Comparison of ENCODE assay signal across 15 cellular contexts in genomic region chr4:7526491-7526890, GRCh38.
DNase-seq lines count a peak whose midpoint lies in the region; ATAC-seq and TF ChIP-seq lines count a peak whose summit lies in the region.
"Had no signal": no experiment of that assay in that cellular context is flagged by ENCODE, and none has a peak within 500 bp of the region (broad histone marks: within the 10 kb centered on the region; RNA-seq: fewer than 3 reads in every experiment).

No MANE protein-coding gene starts in this region.

- WGBS in trophoblast cell (ENCODE audit: extremely low coverage, insufficient coverage, insufficient read length): no CpG with 5 or more reads among the region's 13 CpGs

- no peak overlapping the region for H3K23ac ChIP-seq in trophoblast cell (ENCODE audit: low read length)

- TF ChIP-seq CTCF in DND-41 (IDR thresholded peaks at IDR 0.05; ENCODE audit: borderline replicate concordance, extremely low read depth, low read length, poor library complexity, severe bottlenecking) (peak; percentile 9), WTC11 (IDR thresholded peaks at IDR 0.05) (no peak), MCF 10A (IDR thresholded peaks at IDR 0.05; ENCODE audit: unreplicated experiment) (no peak)

- H3K4me3 ChIP-seq in DND-41 (ENCODE audit: low read depth in 1 of 2, low read length in 2 of 2) (no peak overlapping the region), H7 (ENCODE audit: insufficient read depth, low read depth, low read length) (no peak overlapping the region), trophoblast cell (ENCODE audit: low read depth, low read length) (no peak overlapping the region)
- H3K4me3 ChIP-seq: GM12878 had no signal

- H2AFZ ChIP-seq in DND-41 (ENCODE audit: low read depth, low read length): no peak overlapping the region
- H2AFZ ChIP-seq in trophoblast cell (ENCODE audit: insufficient read depth, low read length, poor library complexity): no peak overlapping the region

- H4K12ac ChIP-seq in trophoblast cell (ENCODE audit: low read depth, low read length): no peak overlapping the region

- CTCF ChIA-PET in WTC11 (lab: Charles Lee) (interaction anchor here (0.6 to 1.1 kb wide), 4 partner anchors 13 to 204 kb away, joined by 3 read pairs; no protein-coding TSS in a partner anchor), MCF 10A (lab: Yijun Ruan, JAX) (no interaction called here)

- no peak overlapping the region for H4K8ac ChIP-seq in trophoblast cell (ENCODE audit: low read depth, low read length)

- H4K91ac ChIP-seq in trophoblast cell (ENCODE audit: low read depth, low read length): no peak overlapping the region

- no peak overlapping the region for H2AK5ac ChIP-seq in trophoblast cell (ENCODE audit: low read length)

- no peak overlapping the region for H2BK5ac ChIP-seq in trophoblast cell (ENCODE audit: low read depth, low read length, poor library complexity)

- H3K79me1 ChIP-seq in trophoblast cell (ENCODE audit: low read length): no peaks in the 10 kb centered on the region

- POLR2A ChIA-PET in WTC11 (lab: Charles Lee) (no interaction called here), MCF 10A (lab: Yijun Ruan, JAX) (no interaction called here)

- H3K27me3 Mint-ChIP-seq in WTC11 (ENCODE audit: low read depth) (no peaks in the 10 kb centered on the region; the same call in 1 of the 2 replicates), MCF 10A (ENCODE audit: insufficient read depth, unreplicated experiment) (peaks cover 30% of the 10 kb centered on the region)

- H3K4me3 Mint-ChIP-seq in WTC11: no peak overlapping the region
- H3K4me3 Mint-ChIP-seq in MCF 10A (ENCODE audit: unreplicated experiment): no peak overlapping the region
- H3K4me3 Mint-ChIP-seq: CD14-positive monocyte; CD8-positive, alpha-beta T cell had no signal

- H3K36me3 ChIP-seq in DND-41 (ENCODE audit: insufficient read depth, low read length): no peaks in the 10 kb centered on the region
- no peaks in the 10 kb centered on the region for H3K36me3 ChIP-seq in H7 (replicated peaks; ENCODE audit: control insufficient read depth, insufficient read depth, low read length)
- H3K36me3 ChIP-seq in trophoblast cell (ENCODE audit: control insufficient read depth in 1 of 2, insufficient read depth in 2 of 2, low read length in 2 of 2): no peaks in the 10 kb centered on the region

- DNase-seq in DND-41: no peak
- DNase-seq in H7: peak; percentile 86
- peak; percentile 50 for DNase-seq in WTC11 (ENCODE audit: low spot score)
- DNase-seq in iPS-NIHi11 (ENCODE audit: low spot score): peak; percentile 50
- DNase-seq in MCF 10A (ENCODE audit: unreplicated experiment): no peak
- no peak for DNase-seq in trophoblast cell
- no peak for DNase-seq in COLO829 (ENCODE audit: low spot score)
- DNase-seq: CD8-positive, alpha-beta T cell; DMS79 treated with DMSO at 0.1 percent for 48 hours; GOT3 had no signal

- no peak overlapping the region for H3K14ac ChIP-seq in trophoblast cell (ENCODE audit: low read length)

- no peak overlapping the region for H2BK120ac ChIP-seq in trophoblast cell (ENCODE audit: insufficient read depth, low read length, poor library complexity)

- BruUV-seq in MCF 10A (replicated peaks; lab: Mats Ljungman, UMichigan): no TSS peak

- no peak overlapping the region for H3K27ac ChIP-seq in DND-41 (ENCODE audit: low read length)
- no peak overlapping the region for H3K27ac ChIP-seq in trophoblast cell (ENCODE audit: low read depth, low read length)
- H3K27ac ChIP-seq: HL-60 had no signal

- H3K9me3 ChIP-seq in DND-41 (ENCODE audit: insufficient read depth, low read length, severe bottlenecking) (no peaks in the 10 kb centered on the region), trophoblast cell (ENCODE audit: insufficient read depth, low read depth, low read length) (no peaks in the 10 kb centered on the region)

- H4K20me1 ChIP-seq in DND-41 (ENCODE audit: insufficient read depth, low read length): no peaks in the 10 kb centered on the region; the same call in none of the 2 replicates

- peaks cover 34% of the 10 kb centered on the region for H3K4me1 Mint-ChIP-seq in WTC11
- H3K4me1 Mint-ChIP-seq in MCF 10A (ENCODE audit: insufficient read depth, unreplicated experiment): no peaks in the 10 kb centered on the region

- ATAC-seq in DND-41 (ENCODE audit: insufficient read depth, low read depth): no peak
- peak; percentile 33 for ATAC-seq in WTC11
- no peak for ATAC-seq in GM21381 (IDR thresholded peaks at IDR 0.05; ENCODE audit: unreplicated experiment)
- ATAC-seq: CD8-positive, alpha-beta T cell; GM12878; HCT116 had no signal

- H3K18ac ChIP-seq in trophoblast cell (ENCODE audit: low read length): no peak overlapping the region

- H3K4me1 ChIP-seq in DND-41 (ENCODE audit: insufficient read depth, low read length) (no peaks in the 10 kb centered on the region), trophoblast cell (ENCODE audit: control insufficient read depth in 1 of 2, insufficient read depth in 2 of 2, low read length in 2 of 2) (no peaks in the 10 kb centered on the region)

- no peaks in the 10 kb centered on the region for H3K9me3 Mint-ChIP-seq in WTC11
- H3K9me3 Mint-ChIP-seq in MCF 10A (ENCODE audit: unreplicated experiment): no peaks in the 10 kb centered on the region
- H3K9me3 Mint-ChIP-seq: CD14-positive monocyte; CD8-positive, alpha-beta T cell had no signal

- H3K4me2 ChIP-seq in DND-41 (ENCODE audit: insufficient read depth, low read length) (no peak overlapping the region), trophoblast cell (ENCODE audit: low read length) (no peak overlapping the region)

- peaks cover 14% of the 10 kb centered on the region for H3K27me3 ChIP-seq in DND-41 (ENCODE audit: insufficient read depth, low read length, poor library complexity)
- H3K27me3 ChIP-seq in H7 (ENCODE audit: control insufficient read depth, insufficient read depth, low read length): no peaks in the 10 kb centered on the region
- no peaks in the 10 kb centered on the region for H3K27me3 ChIP-seq in trophoblast cell (ENCODE audit: insufficient read depth, low read length)

- H3K4ac ChIP-seq in trophoblast cell (ENCODE audit: low read depth, low read length): no peak overlapping the region

- H3K79me2 ChIP-seq in DND-41 (ENCODE audit: insufficient read depth, low read length) (no peaks in the 10 kb centered on the region), trophoblast cell (ENCODE audit: control insufficient read depth, insufficient read depth, low read length, poor library complexity) (no peaks in the 10 kb centered on the region)

- no peak overlapping the region for H3K9ac ChIP-seq in DND-41 (ENCODE audit: low read depth, low read length)
- no peak overlapping the region for H3K9ac ChIP-seq in trophoblast cell (ENCODE audit: low read length)

- intact Hi-C loops in MCF 10A (cut with micrococcal nuclease): loop anchor here (10.0 kb wide), 1 partner anchor 108 kb away; no protein-coding TSS in a partner anchor

- no peaks in the 10 kb centered on the region for H3K36me3 Mint-ChIP-seq in WTC11
- H3K36me3 Mint-ChIP-seq in MCF 10A (ENCODE audit: insufficient read depth, unreplicated experiment): no peaks in the 10 kb centered on the region
- H3K36me3 Mint-ChIP-seq: CD14-positive monocyte; CD8-positive, alpha-beta T cell had no signal

- H2BK12ac ChIP-seq in trophoblast cell (ENCODE audit: low read length): no peak overlapping the region

- H3K27ac Mint-ChIP-seq in WTC11 (no peak overlapping the region), MCF 10A (ENCODE audit: low read depth, unreplicated experiment) (no peak overlapping the region)
- H3K27ac Mint-ChIP-seq: CD8-positive, alpha-beta T cell had no signal

TF ChIP-seq in WTC11, 78 proteins besides CTCF, POLR2A, EP300 and RAD21 (continues in another document):
- TF ChIP-seq MYBL2 (CRISPR knock-in tag; IDR thresholded peaks at IDR 0.05) (no peak), PREB (CRISPR knock-in tag; IDR thresholded peaks at IDR 0.05; ENCODE audit: borderline replicate concordance) (no peak), ZNF263 (CRISPR knock-in tag; IDR thresholded peaks at IDR 0.05; ENCODE audit: low read depth) (no peak), E2F5 (CRISPR knock-in tag; IDR thresholded peaks at IDR 0.05) (no peak), ETV6 (CRISPR knock-in tag; IDR thresholded peaks at IDR 0.05) (no peak), NR3C1 (CRISPR knock-in tag; conservative IDR thresholded peaks at IDR 0.05; ENCODE audit: low read depth) (no peak), FOXJ3 (CRISPR knock-in tag; IDR thresholded peaks at IDR 0.05; ENCODE audit: borderline replicate concordance) (no peak), CREB1 (CRISPR knock-in tag; IDR thresholded peaks at IDR 0.05) (no peak), IRF1 (CRISPR knock-in tag; IDR thresholded peaks at IDR 0.05) (no peak), OVOL2 (CRISPR knock-in tag; IDR thresholded peaks at IDR 0.05; ENCODE audit: borderline replicate concordance) (no peak), RORB (CRISPR knock-in tag; IDR thresholded peaks at IDR 0.05) (no peak), EMX1 (CRISPR knock-in tag; IDR thresholded peaks at IDR 0.05) (no peak), TP53 (CRISPR knock-in tag; IDR thresholded peaks at IDR 0.05) (no peak)

Comparison
In these comparisons a context has a peak if more than half of its experiments do, and no peak if none do; other contexts are left out.
1. DNase-seq: peak in H7 (single experiment), WTC11 (single experiment) and iPS-NIHi11 (single experiment); none in DND-41 (single experiment), MCF 10A (single experiment), trophoblast cell (0 of 2) and COLO829 (single experiment).